Comparison of ENCODE assay signal across 10 cellular contexts in the genomic region with DNA sequence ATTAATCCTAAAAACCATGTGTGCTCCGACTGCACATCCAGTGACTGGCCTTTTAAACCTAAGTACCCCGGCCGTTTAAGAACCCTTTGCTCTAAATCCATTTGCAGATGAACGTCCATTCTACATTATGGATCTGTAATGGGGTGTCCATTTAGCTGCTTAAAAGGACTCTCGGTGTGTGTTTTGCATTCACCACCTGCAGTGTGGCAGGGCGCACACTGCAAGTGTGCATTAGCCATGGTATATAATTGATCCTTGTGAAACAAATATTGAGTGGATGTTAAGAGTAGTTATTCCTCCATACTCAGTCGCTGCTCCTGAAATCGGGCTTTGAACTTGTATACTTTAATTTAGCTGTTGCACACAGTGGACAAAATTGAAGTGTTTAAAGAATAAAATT.
"Had no signal": no experiment of that assay in that cellular context is flagged by ENCODE, and none has a peak within 500 bp of the region (broad histone marks: within the 10 kb centered on the region; RNA-seq: fewer than 3 reads in every experiment).

No MANE protein-coding gene starts in this region.

- H3K9me3 Mint-ChIP-seq: GM23338, H9, HFFc6 had no signal

- H3K9me3 ChIP-seq: HAP-1 had no signal

- H3K4me3 ChIP-seq: GM23248, GM23338, HAP-1 had no signal

- DNase-seq: GM23248, GOT3, H7, H9, HCEC 1CT, HFFc6 had no signal

- H3K4me3 Mint-ChIP-seq: GM23338, H9, HFFc6 had no signal

- H2AFZ ChIP-seq: GM23248, GM23338 had no signal

- H3K36me3 ChIP-seq: HAP-1 had no signal

- H3K9ac ChIP-seq: GM23248 had no signal

- H3K27ac Mint-ChIP-seq: GM23338, H9, HFFc6 had no signal

- H3K4me2 ChIP-seq: GM23338 had no signal

- FAIRE-seq: H1, H54 had no signal

- ATAC-seq: GM23338 had no signal

- H3K27ac ChIP-seq: GM23248 had no signal
